In genomic region chr16:85678821-85679220, GRCh38 we compare ENCODE assay signal across 24 cellular contexts.
"Had no signal": no experiment of that assay in that cellular context is flagged by ENCODE, and none has a peak within 500 bp of the region (broad histone marks: within the 10 kb centered on the region; RNA-seq: fewer than 3 reads in every experiment).

No MANE protein-coding gene starts in this region.

- H3K4me3 Mint-ChIP-seq: nephron progenitor cell; T-helper 1 cell treated with Interleukin-12 subunit alpha and Interleukin-12 subunit beta and Interleukin-4 antibody, amounts not matched to agents 30 μg/mL and 1 μg/mL, for 36 hours had no signal

- H3K4me2 ChIP-seq: smooth muscle cell had no signal

- DNase-seq: activated CD4-positive, alpha-beta T cell treated with anti-CD3 and anti-CD28 coated beads for 4 hours; activated CD4-positive, alpha-beta T cell treated with anti-CD3 and anti-CD28 coated beads, Interleukin-2, amount 50 U/mL, for 48 hours; activated CD4-positive, CD25-positive, alpha-beta regulatory T cell; activated naive CD4-positive, alpha-beta T cell treated with Interleukin-2 at 50 U/mL for 16 hours; activated T-cell treated with anti-CD3 and anti-CD28 coated beads, Interleukin-2, amount 50 U/mL, for 48 hours; amygdala; effector CD4-positive, alpha-beta T cell; erythroblast; foreskin fibroblast; kidney glomerular epithelial cell; left ventricle myocardium inferior; mammary epithelial cell; midbrain; nephron progenitor cell; nucleus accumbens; stimulated activated CD4-positive, alpha-beta T cell treated with anti-CD3 and anti-CD28 coated beads, Interleukin-2, amount 100 ng/mL, for 48 hours; stimulated activated CD8-positive, alpha-beta memory T cell treated with anti-CD3 and anti-CD28 coated beads, Interleukin-4, amount 100 ng/mL, for 48 hours; stimulated activated naive CD4-positive, alpha-beta T cell; substantia nigra; T1000; thyroid gland had no signal

- H3K9me3 Mint-ChIP-seq: nephron progenitor cell; T-helper 1 cell treated with Interleukin-12 subunit alpha and Interleukin-12 subunit beta and Interleukin-4 antibody, amounts not matched to agents 30 μg/mL and 1 μg/mL, for 36 hours had no signal

- H3K27me3 ChIP-seq: thyroid gland had no signal

- H3K27ac Mint-ChIP-seq: T-helper 1 cell treated with Interleukin-12 subunit alpha and Interleukin-12 subunit beta and Interleukin-4 antibody, amounts not matched to agents 30 μg/mL and 1 μg/mL, for 36 hours had no signal

- ATAC-seq: sciatic nerve had no signal

- H3K4me3 ChIP-seq: left ventricle myocardium inferior, smooth muscle cell, thyroid gland had no signal

- H3K27ac ChIP-seq: left ventricle myocardium inferior had no signal

- H3K9me3 ChIP-seq: left ventricle myocardium inferior, thyroid gland had no signal
